25 cellular contexts compared by ENCODE assay signal in the genomic region with DNA sequence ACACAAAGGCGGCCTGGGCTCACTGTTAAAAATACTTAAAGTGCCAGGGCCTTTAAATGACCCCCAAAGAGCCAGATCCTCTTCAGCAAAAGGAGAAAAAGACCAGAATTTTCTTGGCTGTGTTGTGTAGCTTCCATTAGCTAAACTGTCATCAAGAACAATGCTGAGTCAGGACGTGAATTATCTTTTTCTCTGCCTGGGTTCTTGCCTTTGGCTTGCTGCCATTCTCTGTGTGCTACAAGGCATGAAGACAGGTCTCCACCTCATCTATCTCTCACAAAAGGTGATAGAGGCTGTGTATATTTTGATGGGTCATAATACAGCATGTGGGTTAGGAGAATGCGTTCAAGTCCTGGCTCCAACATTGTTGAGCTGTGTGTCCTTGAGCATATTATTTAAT.
"Had no signal": no experiment of that assay in that cellular context is flagged by ENCODE, and none has a peak within 500 bp of the region (broad histone marks: within the 10 kb centered on the region; RNA-seq: fewer than 3 reads in every experiment).

No MANE protein-coding gene starts in this region.

- H3K27me3 ChIP-seq: brain microvascular endothelial cell, cardiac muscle cell had no signal

- H3K27me3 Mint-ChIP-seq: activated naive CD4-positive, alpha-beta T cell treated with anti-CD3 and anti-CD28 coated beads, Interleukin-2, amount 10 ng/mL, durations not matched to agents 7 days and 5 days had no signal

- H3K4me3 Mint-ChIP-seq: activated CD4-positive, alpha-beta memory T cell treated with anti-CD3 and anti-CD28 coated beads for 36 hours; activated CD4-positive, alpha-beta T cell treated with anti-CD3 and anti-CD28 coated beads, Interleukin-2, amount 10 ng/mL, durations not matched to agents 7 days and 5 days; activated naive CD4-positive, alpha-beta T cell treated with anti-CD3 and anti-CD28 coated beads, Interleukin-2, amount 10 ng/mL, durations not matched to agents 7 days and 5 days; activated naive CD8-positive, alpha-beta T cell treated with anti-CD3 and anti-CD28 coated beads for 36 hours; activated T-cell treated with anti-CD3 and anti-CD28 coated beads, Interleukin-2, amount 50 U/mL, for 72 hours; T-helper 17 cell had no signal

- H3K36me3 ChIP-seq: brain microvascular endothelial cell, cardiac muscle cell had no signal

- FAIRE-seq: TTC549 had no signal

- H2AFZ ChIP-seq: PC-9 had no signal

- ATAC-seq: activated T-cell treated with anti-CD3 and anti-CD28 coated beads, Interleukin-2, amount 50 U/mL, for 72 hours; T-helper 17 cell had no signal

- DNase-seq: activated CD4-positive, alpha-beta memory T cell treated with anti-CD3 and anti-CD28 coated beads for 36 hours; activated CD4-positive, alpha-beta T cell treated with anti-CD3 and anti-CD28 coated beads, Interleukin-2, amount 10 ng/mL, durations not matched to agents 7 days and 5 days; activated CD4-positive, CD25-positive, alpha-beta regulatory T cell; activated gamma-delta T cell treated with Interleukin-2 at 50 U/mL for 16 hours; activated naive CD4-positive, alpha-beta T cell treated with anti-CD3 and anti-CD28 coated beads, Interleukin-2, amount 10 ng/mL, durations not matched to agents 7 days and 5 days; activated naive CD8-positive, alpha-beta T cell treated with anti-CD3 and anti-CD28 coated beads for 36 hours; activated T-cell treated with anti-CD3 and anti-CD28 coated beads, Interleukin-2, amount 50 U/mL, for 72 hours; brain microvascular endothelial cell; KG1; NCI-H1048; NCI-H146; NCI-H187 treated with DMSO at 0.1 percent for 48 hours; NCI-H2081 treated with DMSO at 0.1 percent for 48 hours; NCI-H446 treated with DMSO at 0.1 percent for 48 hours; NCI-H524 treated with DMSO at 0.1 percent for 48 hours; NCI-H774; NK-92 treated with Interleukin-12 subunit alpha and Interleukin-12 subunit beta, amount 100 ng/mL, for 24 hours; PC-9; SIG-M5; T-helper 17 cell; T1000 had no signal

- H3K4me1 Mint-ChIP-seq: activated CD4-positive, alpha-beta T cell treated with anti-CD3 and anti-CD28 coated beads, Interleukin-2, amount 10 ng/mL, durations not matched to agents 7 days and 5 days; activated naive CD4-positive, alpha-beta T cell treated with anti-CD3 and anti-CD28 coated beads, Interleukin-2, amount 10 ng/mL, durations not matched to agents 7 days and 5 days; activated naive CD8-positive, alpha-beta T cell treated with anti-CD3 and anti-CD28 coated beads for 36 hours; T-helper 17 cell had no signal

- H3K27ac Mint-ChIP-seq: activated CD4-positive, alpha-beta memory T cell treated with anti-CD3 and anti-CD28 coated beads for 36 hours; activated CD4-positive, alpha-beta T cell treated with anti-CD3 and anti-CD28 coated beads, Interleukin-2, amount 10 ng/mL, durations not matched to agents 7 days and 5 days; activated naive CD4-positive, alpha-beta T cell treated with anti-CD3 and anti-CD28 coated beads, Interleukin-2, amount 10 ng/mL, durations not matched to agents 7 days and 5 days; activated naive CD8-positive, alpha-beta T cell treated with anti-CD3 and anti-CD28 coated beads for 36 hours; activated T-cell treated with anti-CD3 and anti-CD28 coated beads, Interleukin-2, amount 50 U/mL, for 72 hours; activated T-helper 2 cell treated with anti-CD3 and anti-CD28 coated beads, Interferon-gamma antibody, Interleukin-2, Interleukin-4, amounts not matched to agents 10 μg/mL and 5 μg/mL and 100 μg/mL, durations not matched to agents 14 hours and 24 hours and 36 hours; T-helper 17 cell had no signal

- H3K4me2 ChIP-seq: PC-9 had no signal

- H3K36me3 Mint-ChIP-seq: activated naive CD4-positive, alpha-beta T cell treated with anti-CD3 and anti-CD28 coated beads, Interleukin-2, amount 10 ng/mL, durations not matched to agents 7 days and 5 days; activated naive CD8-positive, alpha-beta T cell treated with anti-CD3 and anti-CD28 coated beads for 36 hours had no signal

- H3K4me3 ChIP-seq: cardiac muscle cell, PC-9 had no signal

- H3K27ac ChIP-seq: brain microvascular endothelial cell, cardiac muscle cell, PC-9, VCaP had no signal
